In genomic region chr19:35879770-35880317, GRCh38 we compare ENCODE assay signal across 8 cellular contexts. TPM values are rescaled to one million over a fixed set of nuclear protein-coding genes. Genes with fewer than 3 reads are reported as not detected.
A peak's percentile ranks its signal among the peaks of the same experiment; 100 is the strongest.
DNase-seq lines count a peak whose midpoint lies in the region; ATAC-seq and TF ChIP-seq lines count a peak whose summit lies in the region.

No MANE protein-coding gene starts in this region.

- no peak overlapping the region for H3K27ac ChIP-seq in esophagus muscularis mucosa (replicated peaks in 1 of 4)

- intact Hi-C loops in esophagus muscularis mucosa (cut with DNase I) = loop anchor here (10.0 kb wide), 1 partner anchor 105 kb away; the partner anchor contains the start of gene ARHGAP33

- DNase-seq in GM10248 (ENCODE audit: extremely low spot score) (peak; percentile 85), NCI-H2029 (lab: John Stamatoyannopoulos, UW) (peak; percentile 79), cardiac fibroblast (ENCODE audit: low read depth in 2 of 2) (peak; percentile 89 to 93), islet precursor cell (peak; percentile 97), esophagus muscularis mucosa (ENCODE audit: extremely low spot score) (no peak)
- DNase-seq in activated CD4-positive, CD25-positive, alpha-beta regulatory T cell treated with anti-CD3 and anti-CD28 coated beads, Interleukin-2, amount 50 U/mL, for 16 hours (ENCODE audit: low read depth, low spot score) = peak; percentile 35
- DNase-seq in stimulated activated CD4-positive, alpha-beta T cell treated with anti-CD3 and anti-CD28 coated beads, Interleukin-15, amount 100 ng/mL, for 24 hours = peak; percentile 91

- no peak for TF ChIP-seq CTCF in GM10248 (IDR thresholded peaks at IDR 0.05; ENCODE audit: control extremely low read depth, extremely low read depth, low read depth, missing control alignments)
- no peak for TF ChIP-seq CTCF in cardiac fibroblast (IDR thresholded peaks at IDR 0.05; ENCODE audit: low read depth, low read length)
- no peak for TF ChIP-seq CTCF in esophagus muscularis mucosa (IDR thresholded peaks at IDR 0.05)

- TF ChIP-seq POLR2A in esophagus muscularis mucosa (IDR thresholded peaks at IDR 0.05; ENCODE audit: low read depth) = no peak

- H3K4me1 ChIP-seq in esophagus muscularis mucosa = peaks cover 0 to 9% (median 5%) of the 10 kb centered on the region in 4 donors

- H3K4me3 ChIP-seq in cardiac fibroblast (replicated peaks in 1 of 2; ENCODE audit: low read depth in 2 of 2, low read length in 2 of 2) (no peak overlapping the region), esophagus muscularis mucosa (no peak overlapping the region)

- no peaks in the 10 kb centered on the region for H3K36me3 ChIP-seq in esophagus muscularis mucosa

- TF ChIP-seq EP300 in esophagus muscularis mucosa (IDR thresholded peaks at IDR 0.05) = no peak

- WGBS in esophagus muscularis mucosa = 4% methylated on average over 23 of the region's 28 CpGs

- peaks cover 0 to 32% (median 0%) of the 10 kb centered on the region in 4 donors for H3K27me3 ChIP-seq in esophagus muscularis mucosa

- CTCF ChIA-PET in GM10248 (lab: Yijun Ruan, JAX) = interaction anchor here (0.7 to 6.5 kb wide), 10 partner anchors 10 to 188 kb away, joined by 3 to 82 read pairs (median 5); partner anchors contain the start of gene APLP1

- H3K9me3 ChIP-seq in esophagus muscularis mucosa = no peaks in the 10 kb centered on the region

- POLR2A ChIA-PET in GM10248 (lab: Yijun Ruan, JAX) = interaction anchor here (0.5 to 1.8 kb wide), 2 partner anchors 10 to 15 kb away, joined by 3 to 7 read pairs; no protein-coding TSS in a partner anchor

- no peak for ATAC-seq in HG03342 (IDR thresholded peaks at IDR 0.05; ENCODE audit: unreplicated experiment)

RNA-seq across cellular contexts. Expression of gene APLP1, which starts 11.5 kb away (rescaled TPM):
- 10 to 100 TPM in 2 of 4 donors, 1 to 10 TPM in 2; 4.6 to 14.6 (median 8.8) TPM for total RNA-seq in esophagus muscularis mucosa

RNA-seq across cellular contexts. Expression of gene NFKBID, which starts 20.5 kb away (rescaled TPM):
- 1 to 10 TPM; 2.5 to 6.2 (median 5.3) TPM for total RNA-seq in esophagus muscularis mucosa

RNA-seq across cellular contexts. Expression of gene HCST, which starts 22.5 kb away (rescaled TPM):
- 10 to 100 TPM in 1 of 4 donors, 1 to 10 TPM in 1, not detected in 2; 3.7 to 14.6 TPM for total RNA-seq in esophagus muscularis mucosa

RNA-seq across cellular contexts. Expression of gene KIRREL2, which starts 23.1 kb away (rescaled TPM):
- not detected for total RNA-seq in esophagus muscularis mucosa

RNA-seq across cellular contexts. Expression of gene NPHS1, which starts 27.5 kb away (rescaled TPM):
- total RNA-seq in esophagus muscularis mucosa = not detected
